In the genomic region with DNA sequence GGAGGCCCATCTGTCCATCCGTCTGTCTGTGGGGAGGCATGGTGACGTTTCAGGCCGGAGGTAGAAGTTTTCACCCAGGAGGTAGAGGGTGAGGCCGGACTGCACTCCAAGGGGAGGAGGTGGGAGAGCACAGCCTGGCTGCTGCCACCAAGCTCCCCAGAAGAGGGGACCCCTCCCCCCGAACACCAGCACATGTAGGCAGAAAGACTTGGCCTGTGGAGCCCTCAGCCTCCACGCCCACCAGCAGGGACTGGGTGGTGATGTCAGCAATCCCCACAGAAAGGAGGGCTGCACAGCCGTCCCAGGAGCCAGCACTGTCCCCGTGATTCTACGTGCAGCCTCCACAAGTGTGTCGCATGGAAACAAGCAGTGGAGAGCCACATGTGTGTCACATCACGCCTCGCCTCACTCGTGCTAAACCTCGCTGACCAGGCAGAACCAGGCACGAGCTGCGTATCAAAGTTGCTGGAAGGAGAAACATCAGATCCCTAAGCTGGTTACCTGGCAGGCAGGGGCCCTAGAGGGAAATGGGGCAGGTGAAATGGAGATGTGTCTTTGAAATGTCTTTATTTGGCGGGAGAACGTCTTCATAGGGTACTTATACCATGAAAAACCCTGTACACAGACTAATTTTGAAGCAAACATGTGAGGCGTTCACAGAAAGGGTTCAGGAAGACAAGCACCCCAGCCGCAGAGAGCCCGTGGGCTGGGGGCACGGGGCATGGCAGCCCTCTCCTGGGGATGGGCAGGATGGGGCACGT, we compare ENCODE assay signal across 1 cellular context.
TF ChIP-seq lines count a peak whose summit lies in the region.

No MANE protein-coding gene starts in this region.

TF ChIP-seq in WTC11, 78 proteins besides CTCF, POLR2A, EP300 and RAD21 (continued from another document):
- TF ChIP-seq SP1 (CRISPR knock-in tag; conservative IDR thresholded peaks at IDR 0.05): no peak
- TF ChIP-seq OVOL2 (CRISPR knock-in tag; IDR thresholded peaks at IDR 0.05; ENCODE audit: borderline replicate concordance): no peak
- no peak for TF ChIP-seq ZNF232 (CRISPR knock-in tag; IDR thresholded peaks at IDR 0.05)
- no peak for TF ChIP-seq ZNF671 (CRISPR knock-in tag; IDR thresholded peaks at IDR 0.05)
- TF ChIP-seq, protein P1, sequence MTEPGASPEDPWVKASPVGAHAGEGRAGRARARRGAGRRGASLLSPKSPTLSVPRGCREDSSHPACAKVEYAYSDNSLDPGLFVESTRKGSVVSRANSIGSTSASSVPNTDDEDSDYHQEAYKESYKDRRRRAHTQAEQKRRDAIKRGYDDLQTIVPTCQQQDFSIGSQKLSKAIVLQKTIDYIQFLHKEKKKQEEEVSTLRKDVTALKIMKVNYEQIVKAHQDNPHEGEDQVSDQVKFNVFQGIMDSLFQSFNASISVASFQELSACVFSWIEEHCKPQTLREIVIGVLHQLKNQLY (CRISPR knock-in tag; IDR thresholded peaks at IDR 0.05): no peak
- TF ChIP-seq, protein P2, sequence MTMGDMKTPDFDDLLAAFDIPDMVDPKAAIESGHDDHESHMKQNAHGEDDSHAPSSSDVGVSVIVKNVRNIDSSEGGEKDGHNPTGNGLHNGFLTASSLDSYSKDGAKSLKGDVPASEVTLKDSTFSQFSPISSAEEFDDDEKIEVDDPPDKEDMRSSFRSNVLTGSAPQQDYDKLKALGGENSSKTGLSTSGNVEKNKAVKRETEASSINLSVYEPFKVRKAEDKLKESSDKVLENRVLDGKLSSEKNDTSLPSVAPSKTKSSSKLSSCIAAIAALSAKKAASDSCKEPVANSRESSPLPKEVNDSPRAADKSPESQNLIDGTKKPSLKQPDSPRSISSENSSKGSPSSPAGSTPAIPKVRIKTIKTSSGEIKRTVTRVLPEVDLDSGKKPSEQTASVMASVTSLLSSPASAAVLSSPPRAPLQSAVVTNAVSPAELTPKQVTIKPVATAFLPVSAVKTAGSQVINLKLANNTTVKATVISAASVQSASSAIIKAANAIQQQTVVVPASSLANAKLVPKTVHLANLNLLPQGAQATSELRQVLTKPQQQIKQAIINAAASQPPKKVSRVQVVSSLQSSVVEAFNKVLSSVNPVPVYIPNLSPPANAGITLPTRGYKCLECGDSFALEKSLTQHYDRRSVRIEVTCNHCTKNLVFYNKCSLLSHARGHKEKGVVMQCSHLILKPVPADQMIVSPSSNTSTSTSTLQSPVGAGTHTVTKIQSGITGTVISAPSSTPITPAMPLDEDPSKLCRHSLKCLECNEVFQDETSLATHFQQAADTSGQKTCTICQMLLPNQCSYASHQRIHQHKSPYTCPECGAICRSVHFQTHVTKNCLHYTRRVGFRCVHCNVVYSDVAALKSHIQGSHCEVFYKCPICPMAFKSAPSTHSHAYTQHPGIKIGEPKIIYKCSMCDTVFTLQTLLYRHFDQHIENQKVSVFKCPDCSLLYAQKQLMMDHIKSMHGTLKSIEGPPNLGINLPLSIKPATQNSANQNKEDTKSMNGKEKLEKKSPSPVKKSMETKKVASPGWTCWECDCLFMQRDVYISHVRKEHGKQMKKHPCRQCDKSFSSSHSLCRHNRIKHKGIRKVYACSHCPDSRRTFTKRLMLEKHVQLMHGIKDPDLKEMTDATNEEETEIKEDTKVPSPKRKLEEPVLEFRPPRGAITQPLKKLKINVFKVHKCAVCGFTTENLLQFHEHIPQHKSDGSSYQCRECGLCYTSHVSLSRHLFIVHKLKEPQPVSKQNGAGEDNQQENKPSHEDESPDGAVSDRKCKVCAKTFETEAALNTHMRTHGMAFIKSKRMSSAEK (CRISPR knock-in tag; IDR thresholded peaks at IDR 0.05; ENCODE audit: borderline replicate concordance): no peak
- no peak for TF ChIP-seq GRHL2 (CRISPR knock-in tag; IDR thresholded peaks at IDR 0.05; ENCODE audit: insufficient replicate concordance, severe bottlenecking)
- TF ChIP-seq TP53 (CRISPR knock-in tag; IDR thresholded peaks at IDR 0.05): no peak
- TF ChIP-seq ZNF317 (CRISPR knock-in tag; IDR thresholded peaks at IDR 0.05; ENCODE audit: borderline replicate concordance, low read depth): no peak
- TF ChIP-seq, protein P3, sequence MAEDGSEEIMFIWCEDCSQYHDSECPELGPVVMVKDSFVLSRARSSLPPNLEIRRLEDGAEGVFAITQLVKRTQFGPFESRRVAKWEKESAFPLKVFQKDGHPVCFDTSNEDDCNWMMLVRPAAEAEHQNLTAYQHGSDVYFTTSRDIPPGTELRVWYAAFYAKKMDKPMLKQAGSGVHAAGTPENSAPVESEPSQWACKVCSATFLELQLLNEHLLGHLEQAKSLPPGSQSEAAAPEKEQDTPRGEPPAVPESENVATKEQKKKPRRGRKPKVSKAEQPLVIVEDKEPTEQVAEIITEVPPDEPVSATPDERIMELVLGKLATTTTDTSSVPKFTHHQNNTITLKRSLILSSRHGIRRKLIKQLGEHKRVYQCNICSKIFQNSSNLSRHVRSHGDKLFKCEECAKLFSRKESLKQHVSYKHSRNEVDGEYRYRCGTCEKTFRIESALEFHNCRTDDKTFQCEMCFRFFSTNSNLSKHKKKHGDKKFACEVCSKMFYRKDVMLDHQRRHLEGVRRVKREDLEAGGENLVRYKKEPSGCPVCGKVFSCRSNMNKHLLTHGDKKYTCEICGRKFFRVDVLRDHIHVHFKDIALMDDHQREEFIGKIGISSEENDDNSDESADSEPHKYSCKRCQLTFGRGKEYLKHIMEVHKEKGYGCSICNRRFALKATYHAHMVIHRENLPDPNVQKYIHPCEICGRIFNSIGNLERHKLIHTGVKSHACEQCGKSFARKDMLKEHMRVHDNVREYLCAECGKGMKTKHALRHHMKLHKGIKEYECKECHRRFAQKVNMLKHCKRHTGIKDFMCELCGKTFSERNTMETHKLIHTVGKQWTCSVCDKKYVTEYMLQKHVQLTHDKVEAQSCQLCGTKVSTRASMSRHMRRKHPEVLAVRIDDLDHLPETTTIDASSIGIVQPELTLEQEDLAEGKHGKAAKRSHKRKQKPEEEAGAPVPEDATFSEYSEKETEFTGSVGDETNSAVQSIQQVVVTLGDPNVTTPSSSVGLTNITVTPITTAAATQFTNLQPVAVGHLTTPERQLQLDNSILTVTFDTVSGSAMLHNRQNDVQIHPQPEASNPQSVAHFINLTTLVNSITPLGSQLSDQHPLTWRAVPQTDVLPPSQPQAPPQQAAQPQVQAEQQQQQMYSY (CRISPR knock-in tag; IDR thresholded peaks at IDR 0.05): no peak
- TF ChIP-seq ZNF138 (CRISPR knock-in tag; conservative IDR thresholded peaks at IDR 0.05): no peak
- TF ChIP-seq HMGA2 (CRISPR knock-in tag; IDR thresholded peaks at IDR 0.05): no peak
- TF ChIP-seq JUN (CRISPR knock-in tag; IDR thresholded peaks at IDR 0.05): no peak
